In genomic region chr1:33176362-33176850, GRCh38 we compare ENCODE assay signal across 15 cellular contexts. TPM values are rescaled to one million over a fixed set of nuclear protein-coding genes. Genes with fewer than 3 reads are reported as not detected.
DNase-seq lines count a peak whose midpoint lies in the region; ATAC-seq, FAIRE-seq and TF ChIP-seq lines count a peak whose summit lies in the region.
"Had no signal": no experiment of that assay in that cellular context is flagged by ENCODE, and none has a peak within 500 bp of the region (broad histone marks: within the 10 kb centered on the region; RNA-seq: fewer than 3 reads in every experiment).

No MANE protein-coding gene starts in this region.

- H3K27ac ChIP-seq in esophagus muscularis mucosa (replicated peaks in 1 of 4) (no peak overlapping the region), Karpas-422 (ENCODE audit: low read length) (no peak overlapping the region)

- H3K4me1 ChIP-seq in esophagus muscularis mucosa (peaks cover 13 to 17% (median 16%) of the 10 kb centered on the region in 4 donors), Karpas-422 (ENCODE audit: low read length) (peaks cover 27% of the 10 kb centered on the region)

- no peak overlapping the region for H2AFZ ChIP-seq in Karpas-422 (ENCODE audit: low read length)

- H3K9me3 ChIP-seq in esophagus muscularis mucosa, result no peaks in the 10 kb centered on the region
- no peaks in the 10 kb centered on the region for H3K9me3 ChIP-seq in Karpas-422 (ENCODE audit: low read length)

- intact Hi-C loops in esophagus muscularis mucosa (cut with DNase I), result no loop called here

- H3K27me3 ChIP-seq in esophagus muscularis mucosa, result no peaks in the 10 kb centered on the region
- no peaks in the 10 kb centered on the region for H3K27me3 ChIP-seq in Karpas-422 (ENCODE audit: low read length)

- no peak for FAIRE-seq in GM19239 (lab: Jason Lieb, UNC)

- no peak for TF ChIP-seq EP300 in esophagus muscularis mucosa (IDR thresholded peaks at IDR 0.05)

- no peak for TF ChIP-seq POLR2A in esophagus muscularis mucosa (IDR thresholded peaks at IDR 0.05; ENCODE audit: low read depth)

- H3K4me3 ChIP-seq in esophagus muscularis mucosa (no peak overlapping the region), Karpas-422 (ENCODE audit: low read length) (no peak overlapping the region)

- 74% methylated on average over 7 of the region's 11 CpGs for WGBS in esophagus muscularis mucosa

- H4K20me1 ChIP-seq in Karpas-422 (ENCODE audit: insufficient read depth, low read depth, low read length), result peaks cover 11% of the 10 kb centered on the region

- H3K9me2 ChIP-seq in Karpas-422 (replicated peaks; ENCODE audit: insufficient read depth, low read length), result no peaks in the 10 kb centered on the region

- H3K4me2 ChIP-seq in Karpas-422 (ENCODE audit: low read depth, low read length, poor library complexity, severe bottlenecking), result no peak overlapping the region

- peaks cover 61% of the 10 kb centered on the region for H3K79me2 ChIP-seq in Karpas-422 (ENCODE audit: low read length)

- no peak for ATAC-seq in GM21447 (IDR thresholded peaks at IDR 0.05; ENCODE audit: unreplicated experiment)
- ATAC-seq: activated CD8-positive, alpha-beta T cell treated with anti-CD3 and anti-CD28 coated beads for 36 hours; effector memory CD8-positive, alpha-beta T cell; natural killer cell treated with Interleukin-12 subunit alpha and Interleukin-12 subunit beta and Interleukin-15 and Interleukin-18, amount 100 ng/mL, for 72 hours; stimulated activated effector memory CD8-positive, alpha-beta T cell treated with anti-CD3 and anti-CD28 coated beads, Interleukin-12 subunit alpha, Interleukin-12 subunit beta, amount 100 ng/mL, for 72 hours had no signal

- H3K36me3 ChIP-seq in esophagus muscularis mucosa (peaks cover 0 to 18% (median 6%) of the 10 kb centered on the region in 4 donors), Karpas-422 (ENCODE audit: insufficient read depth, low read length) (0 out of 2 replicates have a peak, but pooled peaks cover 9% of the 10 kb centered on the region)

- peak; percentile 27 for DNase-seq in A172 (ENCODE audit: low spot score)
- DNase-seq in M059J (ENCODE audit: low read depth), result peak; percentile 87
- DNase-seq in cerebellar cortex (ENCODE audit: low spot score), result peak; percentile 69
- DNase-seq in medulla oblongata (ENCODE audit: extremely low spot score), result peak; percentile 50
- DNase-seq in esophagus muscularis mucosa (ENCODE audit: extremely low spot score), result no peak
- DNase-seq in GM19239 (ENCODE audit: insufficient read length, low spot score), result no peak
- no peak for DNase-seq in Karpas-422
- DNase-seq: activated CD8-positive, alpha-beta T cell treated with anti-CD3 and anti-CD28 coated beads for 36 hours; DND-41; effector memory CD8-positive, alpha-beta T cell; NCI-H1105 treated with DMSO at 0.1 percent for 48 hours; T-helper 2 cell had no signal

- H3K9ac ChIP-seq in Karpas-422 (ENCODE audit: low read length), result no peak overlapping the region

- TF ChIP-seq CTCF in esophagus muscularis mucosa (IDR thresholded peaks at IDR 0.05), result no peak

RNA-seq across cellular contexts. Expression of gene TRIM62, which starts 5.4 kb away (rescaled TPM):
- total RNA-seq in A172 (2014; rRNA removed; shearing (Covaris generic)), result 1.00 and 1.4 TPM in 2 replicates
- total RNA-seq in M059J (2014; rRNA removed; shearing (Covaris generic)), result 14.4 and 15.6 TPM in 2 replicates
- total RNA-seq in esophagus muscularis mucosa, result 1 to 10 TPM; 5.0 to 9.3 (median 7.8) TPM
- 9.1 and 18.7 TPM in 2 replicates for total RNA-seq in Karpas-422 (2014; rRNA removed; shearing (Covaris generic); ENCODE audit: low replicate concordance)

Comparison
In these comparisons a context has a peak if more than half of its experiments do, and no peak if none do; other contexts are left out.
1. DNase-seq: peak in A172 (single experiment), M059J (single experiment), cerebellar cortex (single experiment) and medulla oblongata (single experiment); none in esophagus muscularis mucosa (single experiment), GM19239 (single experiment) and Karpas-422 (single experiment).